Comparison of ENCODE assay signal across 8 cellular contexts in genomic region chr7:2873686-2874551, GRCh38. TPM values are rescaled to one million over a fixed set of nuclear protein-coding genes. Genes with fewer than 3 reads are reported as not detected.
DNase-seq lines count a peak whose midpoint lies in the region; ATAC-seq, FAIRE-seq and TF ChIP-seq lines count a peak whose summit lies in the region.

No MANE protein-coding gene starts in this region.

- peak; percentile 75 for DNase-seq in DMS 273 treated with DMSO at 0.1 percent for 48 hours (lab: John Stamatoyannopoulos, UW)
- peak; percentile 73 for DNase-seq in adipocyte (ENCODE audit: low read depth)
- no peak for DNase-seq in left lobe of liver (ENCODE audit: low spot score)
- DNase-seq in Kasumi-1 (lab: John Stamatoyannopoulos, UW) = no peak
- no peak for DNase-seq in stimulated activated naive CD4-positive, alpha-beta T cell (lab: John Stamatoyannopoulos, UW)
- no peak for DNase-seq in psoas muscle
- no peak for DNase-seq in small intestine

- H3K36me3 ChIP-seq in HUES48 (ENCODE audit: control insufficient read depth, insufficient read depth, low read length) (no peaks in the 10 kb centered on the region), adipocyte (ENCODE audit: control insufficient read depth, insufficient read depth, low read length, severe bottlenecking) (no peaks in the 10 kb centered on the region), psoas muscle (ENCODE audit: insufficient read depth in 1 of 2, low read depth in 1 of 2) (no peaks in the 10 kb centered on the region), small intestine (ENCODE audit: control insufficient read depth in 2 of 2, insufficient read depth in 2 of 2, low read length in 2 of 2) (no peaks in the 10 kb centered on the region)

- ATAC-seq in left lobe of liver = peak; percentile 39
- ATAC-seq in psoas muscle = no peak

- TF ChIP-seq CTCF in psoas muscle (IDR thresholded peaks at IDR 0.05) = no peak

- intact Hi-C loops in psoas muscle (cut with DNase I) = no loop called here

- WGBS in psoas muscle, 3 donors = 26 to 32% (median 29%) methylated on average over 7 of the region's 7 CpGs
- 42 to 46% (median 44%) methylated on average over 7 of the region's 7 CpGs for WGBS in small intestine, 3 donors

- H3K27me3 ChIP-seq in HUES48 (ENCODE audit: control insufficient read depth, insufficient read depth, low read length) = no peaks in the 10 kb centered on the region
- no peaks in the 10 kb centered on the region for H3K27me3 ChIP-seq in adipocyte (replicated peaks; ENCODE audit: control insufficient read depth, insufficient read depth, low read length)
- H3K27me3 ChIP-seq in psoas muscle (ENCODE audit: insufficient read depth in 3 of 3, low read length in 2 of 3) = peaks cover 0 to 19% (median 2%) of the 10 kb centered on the region in 3 donors
- H3K27me3 ChIP-seq in small intestine (ENCODE audit: control insufficient read depth in 2 of 2, insufficient read depth in 2 of 2, low read length in 2 of 2) = peaks cover 0 to 2% of the 10 kb centered on the region in 2 donors

- H3K9me3 ChIP-seq in HUES48 (ENCODE audit: control insufficient read depth, insufficient read depth, low read length) = no peaks in the 10 kb centered on the region
- H3K9me3 ChIP-seq in adipocyte (ENCODE audit: control insufficient read depth, low read length) = no peaks in the 10 kb centered on the region
- no peaks in the 10 kb centered on the region for H3K9me3 ChIP-seq in psoas muscle
- H3K9me3 ChIP-seq in small intestine (ENCODE audit: control insufficient read depth, low read depth) = no peaks in the 10 kb centered on the region

- H3K9ac ChIP-seq in HUES48 (ENCODE audit: low read depth, low read length) = peak overlapping the region; percentile 91
- no peak overlapping the region for H3K9ac ChIP-seq in adipocyte (ENCODE audit: low read length)

- no peak overlapping the region for H3K4me3 ChIP-seq in HUES48 (ENCODE audit: low read depth, low read length)
- H3K4me3 ChIP-seq in adipocyte (ENCODE audit: low read length) = no peak overlapping the region
- H3K4me3 ChIP-seq in psoas muscle = no peak overlapping the region
- no peak overlapping the region for H3K4me3 ChIP-seq in small intestine (ENCODE audit: low read depth in 1 of 2, low read length in 2 of 2)

- H3K4me1 ChIP-seq in HUES48 (ENCODE audit: control insufficient read depth, insufficient read depth, low read length) (peaks cover 5% of the 10 kb centered on the region; the same call in 1 of the 2 replicates), adipocyte (ENCODE audit: control insufficient read depth, insufficient read depth, low read length) (no peaks in the 10 kb centered on the region), psoas muscle (no peaks in the 10 kb centered on the region), small intestine (ENCODE audit: control insufficient read depth in 2 of 2, insufficient read depth in 1 of 2, low read depth in 1 of 2, low read length in 1 of 2) (no peaks in the 10 kb centered on the region)

- no peak for FAIRE-seq in small intestine (lab: Jason Lieb, UNC)

- H3K27ac ChIP-seq in HUES48 (ENCODE audit: low read depth, low read length) (peak overlapping the region; percentile 84), psoas muscle (no peak overlapping the region), small intestine (ENCODE audit: low read depth in 1 of 2, low read length in 1 of 2) (peak overlapping the region in 1 of 2 donors; percentile 52)

RNA-seq across cellular contexts. Expression of gene GNA12, which starts 29.8 kb away (rescaled TPM):
- total RNA-seq in left lobe of liver (16.2 TPM), psoas muscle (10 to 100 TPM; 14.6 to 20.2 (median 15.0) TPM)
- polyA plus RNA-seq in psoas muscle (10 to 100 TPM in 2 of 3 donors, 1 to 10 TPM in 1; 7.1 to 19.3 (median 17.6) TPM), small intestine (10 to 100 TPM in 1 of 3 donors, 1 to 10 TPM in 2; 3.4 to 19.2 (median 9.7) TPM)

Comparison
In these comparisons a context has a peak if more than half of its experiments do, and no peak if none do; other contexts are left out.
1. DNase-seq: peak in DMS 273 treated with DMSO at 0.1 percent for 48 hours (single experiment) and adipocyte (single experiment); none in left lobe of liver (single experiment), Kasumi-1 (0 of 2), stimulated activated naive CD4-positive, alpha-beta T cell (0 of 6), psoas muscle (0 of 2) and small intestine (single experiment).